In the genomic region with DNA sequence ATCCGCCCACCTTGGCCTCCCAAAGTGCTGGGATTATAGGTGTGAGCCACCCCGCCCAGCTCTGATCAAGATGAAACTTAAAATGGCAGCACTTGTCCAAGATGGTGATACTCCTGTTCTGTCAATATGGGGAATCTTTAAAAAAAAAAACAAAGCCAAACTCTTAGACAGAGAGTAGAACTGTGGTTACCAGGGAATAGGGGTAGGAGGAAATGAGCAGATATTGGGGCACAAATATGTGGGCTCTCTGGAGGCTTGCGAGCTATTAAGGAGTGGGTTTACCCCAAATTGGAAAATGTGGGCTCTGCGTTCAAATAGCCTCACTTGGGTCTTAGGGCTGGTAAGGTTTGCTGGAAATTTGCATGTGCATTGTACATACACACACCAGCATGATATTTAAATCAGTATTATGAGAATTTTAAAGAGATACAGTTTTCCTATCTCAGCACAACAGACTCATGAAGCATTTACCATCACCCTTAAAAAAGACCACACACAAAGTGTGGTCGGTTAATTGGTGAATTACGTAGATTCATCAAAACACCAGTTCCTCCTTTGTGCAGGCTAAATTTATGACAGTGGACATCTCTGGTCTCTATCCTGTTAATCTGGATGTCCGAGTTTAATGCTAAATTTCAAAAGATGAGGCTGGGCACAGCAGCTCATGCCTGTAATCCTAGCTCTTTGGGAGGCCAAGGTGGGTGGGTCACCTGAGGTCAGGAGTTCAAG, we compare ENCODE assay signal across 17 cellular contexts. TPM values are rescaled to one million over a fixed set of nuclear protein-coding genes. Genes with fewer than 3 reads are reported as not detected.
DNase-seq lines count a peak whose midpoint lies in the region; ATAC-seq, FAIRE-seq and TF ChIP-seq lines count a peak whose summit lies in the region.
"Had no signal": no experiment of that assay in that cellular context is flagged by ENCODE, and none has a peak within 500 bp of the region (broad histone marks: within the 10 kb centered on the region; RNA-seq: fewer than 3 reads in every experiment).

No MANE protein-coding gene starts in this region.

- no peak for FAIRE-seq in K562 (lab: Jason Lieb, UNC)
- FAIRE-seq: H1 had no signal

- in situ Hi-C loops in K562 (cut with MboI) = no loop called here

- H3K27me3 ChIP-seq in BLaER1 treated with 17β-estradiol and CSF1 and Interleukin-3, amounts not matched to agents 10 nM and 100 nM = no peaks in the 10 kb centered on the region
- H3K27me3 ChIP-seq in K562 (ENCODE audit: control insufficient read depth in 2 of 2, insufficient read depth in 2 of 2, low read length in 2 of 2) (no peaks in the 10 kb centered on the region; a peak in 1 of 5 replicates), SJCRH30 (no peaks in the 10 kb centered on the region), right lobe of liver (peaks cover 0 to under 1% of the 10 kb centered on the region in 2 donors)
- H3K27me3 ChIP-seq: BE2C had no signal

- peaks cover 53 to 67% (median 64%) of the 10 kb centered on the region in 10 experiments for H3K4me1 ChIP-seq in BLaER1 treated with 17β-estradiol and CSF1 and Interleukin-3, amounts not matched to agents 10 nM and 100 nM
- H3K4me1 ChIP-seq in K562 (replicated peaks in 1 of 2; ENCODE audit: control insufficient read depth in 2 of 2, insufficient read depth in 2 of 2, low read length in 2 of 2) (peaks cover 0 to 20% of the 10 kb centered on the region in 2 experiments; a peak in 4 of 5 replicates), SJCRH30 (no peaks in the 10 kb centered on the region), right lobe of liver (no peaks in the 10 kb centered on the region)
- H3K4me1 ChIP-seq: BE2C had no signal

- peak overlapping the region in 10 of 11 experiments; percentile 10 to 89 (median 68); a peak in 14 of 22 replicates for H3K4me2 ChIP-seq in BLaER1 treated with 17β-estradiol and CSF1 and Interleukin-3, amounts not matched to agents 10 nM and 100 nM
- H3K4me2 ChIP-seq in K562 (ENCODE audit: insufficient read depth, low read length) = no peak overlapping the region

- H3K4me3 Mint-ChIP-seq in IgD-negative memory B cell = no peak overlapping the region
- H3K4me3 Mint-ChIP-seq: HFFc6 had no signal

- no peak overlapping the region for H3K4me3 ChIP-seq in BLaER1 treated with 17β-estradiol and CSF1 and Interleukin-3, amounts not matched to agents 10 nM and 100 nM
- H3K4me3 ChIP-seq in K562 = no peak overlapping the region
- H3K4me3 ChIP-seq in SJCRH30 = no peak overlapping the region
- H3K4me3 ChIP-seq in right lobe of liver = no peak overlapping the region
- H3K4me3 ChIP-seq: PC-9 had no signal

- H3K27ac ChIP-seq in BLaER1 treated with 17β-estradiol and CSF1 and Interleukin-3, amounts not matched to agents 10 nM and 100 nM = peak overlapping the region in 10 of 11 experiments; percentile 32 to 93 (median 87); a peak in 15 of 22 replicates
- H3K27ac ChIP-seq in K562 (ENCODE audit: extremely low read depth, low read depth, low read length) = no peak overlapping the region
- no peak overlapping the region for H3K27ac ChIP-seq in SJCRH30
- H3K27ac ChIP-seq in right lobe of liver = no peak overlapping the region
- H3K27ac ChIP-seq: PC-9 had no signal

- TF ChIP-seq CTCF in K562 (IDR thresholded peaks at IDR 0.05 in 2 of 3, conservative IDR thresholded peaks at IDR 0.05 in 1 of 3; ENCODE audit: insufficient read depth in 2 of 3, low read depth in 1 of 3, low read length in 3 of 3) (no peak), right lobe of liver (IDR thresholded peaks at IDR 0.05) (no peak)

- H3K9me1 ChIP-seq in K562 (ENCODE audit: control insufficient read depth, insufficient read depth, low read length) = no peaks in the 10 kb centered on the region

- DNase-seq in NOMO-1 treated with dmso at 0.1 percent for 144 hours (lab: John Stamatoyannopoulos, UW; ENCODE audit: unreplicated experiment) (peak; percentile 59), K562 (ENCODE audit: extremely low read depth in 1 of 4, low spot score in 3 of 4) (no peak), SJCRH30 (no peak), right lobe of liver (no peak)
- DNase-seq: BE2C, KG1, MM.1S, NCI-H1417 treated with DMSO at 0.1 percent for 48 hours, NCI-H2029 treated with DMSO at 0.1 percent for 48 hours, NCI-H510A treated with DMSO at 0.1 percent for 48 hours, Right ventricle myocardium superior had no signal

- TF ChIP-seq POLR2A in K562 (conservative IDR thresholded peaks at IDR 0.05) (no peak), right lobe of liver (IDR thresholded peaks at IDR 0.05) (no peak)

- no peaks in the 10 kb centered on the region for H3K27me3 Mint-ChIP-seq in IgD-negative memory B cell

- no peak overlapping the region for H3K9ac ChIP-seq in BLaER1 treated with 17β-estradiol and CSF1 and Interleukin-3, amounts not matched to agents 10 nM and 100 nM
- no peak overlapping the region for H3K9ac ChIP-seq in K562 (ENCODE audit: insufficient read depth in 1 of 2, low read depth in 2 of 2, low read length in 2 of 2)

- H3K36me3 Mint-ChIP-seq in IgD-negative memory B cell = no peaks in the 10 kb centered on the region

- peaks cover 6 to 21% (median 14%) of the 10 kb centered on the region in 11 experiments; a peak in 16 of 22 replicates for H3K36me3 ChIP-seq in BLaER1 treated with 17β-estradiol and CSF1 and Interleukin-3, amounts not matched to agents 10 nM and 100 nM
- H3K36me3 ChIP-seq in K562 (ENCODE audit: control insufficient read depth, insufficient read depth, low read length) = no peaks in the 10 kb centered on the region
- no peaks in the 10 kb centered on the region for H3K36me3 ChIP-seq in SJCRH30
- H3K36me3 ChIP-seq in right lobe of liver = no peaks in the 10 kb centered on the region
- H3K36me3 ChIP-seq: BE2C had no signal

- 60% methylated on average over 7 of the region's 7 CpGs for WGBS in K562 (ENCODE audit: insufficient coverage, low coverage, missing lambda C conversion rate)
- WGBS in right lobe of liver (ENCODE audit: insufficient coverage, low coverage, low lambda C conversion rate, missing lambda C conversion rate) = 46% methylated on average over 6 of the region's 7 CpGs

- no TSS peak for BruUV-seq in K562 (replicated peaks; lab: Mats Ljungman, UMichigan)

- ATAC-seq in K562 (no peak), GM21423 (IDR thresholded peaks at IDR 0.05; ENCODE audit: unreplicated experiment) (no peak), right lobe of liver (no peak)

- H3K9me3 Mint-ChIP-seq in IgD-negative memory B cell = no peaks in the 10 kb centered on the region
- H3K9me3 Mint-ChIP-seq: HFFc6 had no signal

- POLR2A ChIA-PET in K562 (lab: Yijun Ruan, JAX) = interaction anchor here (0.6 to 1.2 kb wide), 2 partner anchors 8 to 41 kb away, joined by 3 to 6 read pairs; no protein-coding TSS in a partner anchor

- peak overlapping the region in 2 of 3 donors; percentile 34 to 50 for H3K27ac Mint-ChIP-seq in IgD-negative memory B cell
- H3K27ac Mint-ChIP-seq: HFFc6 had no signal

- H3K9me3 ChIP-seq in BLaER1 treated with 17β-estradiol and CSF1 and Interleukin-3, amounts not matched to agents 10 nM and 100 nM (replicated peaks in 1 of 11) = no peaks in the 10 kb centered on the region; a peak in 2 of 22 replicates
- H3K9me3 ChIP-seq in K562 (replicated peaks; ENCODE audit: control insufficient read depth, insufficient read depth, low read depth, low read length) (peaks cover 4% of the 10 kb centered on the region; the same call in 1 of the 2 replicates), SJCRH30 (replicated peaks) (no peaks in the 10 kb centered on the region), right lobe of liver (no peaks in the 10 kb centered on the region)
- H3K9me3 ChIP-seq: BE2C had no signal

- CTCF ChIA-PET in K562 (lab: Yijun Ruan, JAX; ENCODE audit: low intra/inter-chr PET ratio) = no interaction called here

- no peak for TF ChIP-seq RAD21 in K562 (CRISPR knock-in tag; conservative IDR thresholded peaks at IDR 0.05 in 1 of 2, IDR thresholded peaks at IDR 0.05 in 1 of 2)

- peaks cover 6 to 16% (median 14%) of the 10 kb centered on the region in 3 donors for H3K4me1 Mint-ChIP-seq in IgD-negative memory B cell

- H4K20me1 ChIP-seq in BLaER1 treated with 17β-estradiol and CSF1 and Interleukin-3, amounts not matched to agents 10 nM and 100 nM = no peaks in the 10 kb centered on the region
- no peaks in the 10 kb centered on the region for H4K20me1 ChIP-seq in K562 (replicated peaks; ENCODE audit: control insufficient read depth, insufficient read depth, low read length)

- H2AFZ ChIP-seq in K562 (ENCODE audit: low read depth, low read length) = no peak overlapping the region
- H2AFZ ChIP-seq: PC-9 had no signal

- no peak for TF ChIP-seq EP300 in K562 (IDR thresholded peaks at IDR 0.05; ENCODE audit: low read length)

- intact Hi-C loops in K562 (cut with micrococcal nuclease) = no loop called here
- intact Hi-C loops in right lobe of liver (cut with DNase I) = no loop called here

- no peaks in the 10 kb centered on the region for H3K79me2 ChIP-seq in K562 (ENCODE audit: control insufficient read depth, insufficient read depth, low read length)

RNA-seq across cellular contexts. Expression of a gene that starts 11.3 kb away (rescaled TPM):
- polyA plus RNA-seq in IgD-negative memory B cell (28.4 TPM), K562 (2011; rRNA removed) (0.33 and 1.6 TPM in 2 replicates), K562 (2014; fragmentation: Illumina TruSeq; extraction: Trizol) (0.64 TPM in 1 of 2 replicates, not detected in the other), K562 (2014; fragmentation: Nextera tagmentation; extraction: Ambion mirVana) (under 1 TPM in 1 of 2 experiments, not detected in 1; 0.06 TPM), K562 (2014; rRNA removed) (0.32 and 0.42 TPM in 2 replicates)
- total RNA-seq in K562 (2011; cell fraction: chromatin; rRNA removed; ENCODE audit: low replicate concordance) = 0.60 and 0.67 TPM in 2 replicates
- total RNA-seq in K562 (2011; cell fraction: nucleolus; rRNA removed) = 0.50 TPM in 1 of 2 replicates, not detected in the other
- total RNA-seq in K562 (2011; cell fraction: nucleoplasm; rRNA removed) = not detected in 2 replicates
- total RNA-seq in K562 (2014; rRNA removed) (not detected in 2 replicates), K562 (2014; rRNA removed; fragmentation: Illumina TruSeq; extraction: Trizol) (not detected in 2 replicates), K562 (2015; rRNA removed; fragmentation: Illumina TruSeq; extraction: Trizol) (0.33 and 0.64 TPM in 2 replicates), K562 (2021) (0.58 and 1.5 TPM in 2 replicates), right lobe of liver (not detected)
- polyA plus RNA-seq in K562 (2011; cell fraction: cytosol; rRNA removed) = 1.00 and 2.4 TPM in 2 replicates
- polyA plus RNA-seq in K562 (2011; cell fraction: nucleus; rRNA removed) = 1.7 and 2.5 TPM in 2 replicates
- 0.36 and 3.3 TPM in 2 replicates for polyA plus RNA-seq in K562 (2012)
- not detected in 2 replicates for polyA minus RNA-seq in K562 (2011; rRNA and poly(A)+ RNA removed)
- 2.8 TPM in 1 of 2 replicates, not detected in the other for polyA minus RNA-seq in K562 (2011; cell fraction: cytosol; rRNA and poly(A)+ RNA removed)
- 0.40 and 1.1 TPM in 2 replicates for polyA minus RNA-seq in K562 (2011; cell fraction: nucleus; rRNA and poly(A)+ RNA removed)
- total RNA-seq in SJCRH30 (2014; rRNA removed; shearing (Covaris generic)) = not detected in 2 replicates
- total RNA-seq: HFFc6, PC-9, Right ventricle myocardium superior had no signal

RNA-seq across cellular contexts. Expression of a gene that starts 48.8 kb away (rescaled TPM):
- 14.7 TPM for polyA plus RNA-seq in IgD-negative memory B cell
- 5.5 and 15.4 TPM in 2 replicates for total RNA-seq in K562 (2011; cell fraction: chromatin; rRNA removed; ENCODE audit: low replicate concordance)
- 19.5 and 27.3 TPM in 2 replicates for total RNA-seq in K562 (2011; cell fraction: nucleolus; rRNA removed)
- 20.7 and 24.7 TPM in 2 replicates for total RNA-seq in K562 (2011; cell fraction: nucleoplasm; rRNA removed)
- 13.8 and 17.7 TPM in 2 replicates for total RNA-seq in K562 (2014; rRNA removed)
- total RNA-seq in K562 (2014; rRNA removed; fragmentation: Illumina TruSeq; extraction: Trizol) = 6.5 TPM in 2 replicates
- total RNA-seq in K562 (2015; rRNA removed; fragmentation: Illumina TruSeq; extraction: Trizol) = 6.2 and 7.6 TPM in 2 replicates
- 17.9 and 18.9 TPM in 2 replicates for total RNA-seq in K562 (2021)
- polyA plus RNA-seq in K562 (2011; rRNA removed) = 15.1 and 19.2 TPM in 2 replicates
- 20.1 and 36.9 TPM in 2 replicates for polyA plus RNA-seq in K562 (2011; cell fraction: cytosol; rRNA removed)
- polyA plus RNA-seq in K562 (2011; cell fraction: nucleus; rRNA removed) = 11.4 and 12.1 TPM in 2 replicates
- polyA plus RNA-seq in K562 (2012) = 14.1 and 19.0 TPM in 2 replicates
- polyA plus RNA-seq in K562 (2014; fragmentation: Illumina TruSeq; extraction: Trizol) = 4.7 and 6.4 TPM in 2 replicates
- polyA plus RNA-seq in K562 (2014; fragmentation: Nextera tagmentation; extraction: Ambion mirVana) = 1 to 10 TPM; 1.4 to 2.1 TPM
- 9.8 and 11.9 TPM in 2 replicates for polyA plus RNA-seq in K562 (2014; rRNA removed)
- polyA minus RNA-seq in K562 (2011; rRNA and poly(A)+ RNA removed) = 5.3 and 5.5 TPM in 2 replicates
- 11.5 and 17.7 TPM in 2 replicates for polyA minus RNA-seq in K562 (2011; cell fraction: cytosol; rRNA and poly(A)+ RNA removed)
- polyA minus RNA-seq in K562 (2011; cell fraction: nucleus; rRNA and poly(A)+ RNA removed) = 5.0 and 6.9 TPM in 2 replicates
- total RNA-seq in SJCRH30 (2014; rRNA removed; shearing (Covaris generic)) = not detected in 2 replicates
- total RNA-seq in right lobe of liver = 1 to 10 TPM in 1 of 6 experiments, under 1 TPM in 2, not detected in 3; 0.27 to 1.6 (median 0.55) TPM

Comparison
In these comparisons a context has a peak if more than half of its experiments do, and no peak if none do; other contexts are left out.
1. H3K27ac ChIP-seq: peak in BLaER1 treated with 17β-estradiol and CSF1 and Interleukin-3, amounts not matched to agents 10 nM and 100 nM (10 of 11); none in K562 (single experiment), SJCRH30 (single experiment) and right lobe of liver (0 of 3).